Comparison of ENCODE assay signal across 8 cellular contexts in genomic region chr11:21301981-21302380, GRCh38.
"Had no signal": no experiment of that assay in that cellular context is flagged by ENCODE, and none has a peak within 500 bp of the region (broad histone marks: within the 10 kb centered on the region; RNA-seq: fewer than 3 reads in every experiment).

No MANE protein-coding gene starts in this region.

- FAIRE-seq: HTR-8/SVneo, K562 had no signal

- H3K4me2 ChIP-seq: KMS-11 had no signal

- H3K4me1 Mint-ChIP-seq: IgD-negative memory B cell had no signal

- H3K27me3 Mint-ChIP-seq: IgD-negative memory B cell had no signal

- H3K4me3 ChIP-seq: K562 had no signal

- H3K27ac ChIP-seq: HL-60, KMS-11 had no signal

- H3K9ac ChIP-seq: KMS-11 had no signal

- H3K36me3 Mint-ChIP-seq: IgD-negative memory B cell had no signal

- ATAC-seq: K562 had no signal

- H3K27ac Mint-ChIP-seq: IgD-negative memory B cell had no signal

- DNase-seq: IMR-90, KBM-7, KG1 had no signal

- H3K4me3 Mint-ChIP-seq: IgD-negative memory B cell had no signal
